In the genomic region with DNA sequence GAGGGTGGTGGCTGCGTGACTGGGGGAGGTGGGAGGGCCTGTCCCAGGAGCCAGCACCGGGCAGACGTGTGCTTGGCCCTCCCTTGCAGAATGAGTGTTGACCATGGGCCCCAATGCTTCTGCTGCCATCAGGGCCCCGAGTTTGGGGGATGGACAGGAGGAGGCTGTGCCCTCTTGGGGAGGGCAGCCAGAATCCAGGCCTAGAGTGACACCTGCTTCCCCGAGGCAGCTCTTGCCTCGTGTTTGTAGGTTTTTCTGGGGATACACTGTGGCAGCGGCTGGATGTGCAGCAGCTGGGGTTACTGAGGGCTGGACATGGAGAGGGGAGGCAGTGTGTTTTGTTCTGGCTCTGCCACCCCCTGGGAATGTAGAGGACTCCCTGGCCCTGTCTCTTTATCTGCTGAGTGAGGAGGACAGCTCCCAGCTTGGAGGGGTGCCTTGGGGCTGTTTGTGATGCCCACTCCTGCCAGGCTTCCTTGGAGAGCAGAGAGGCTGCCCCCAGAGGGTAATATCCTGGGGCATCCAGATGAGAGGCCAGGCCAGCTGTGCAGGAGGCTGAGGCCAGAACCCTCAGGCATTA, we compare ENCODE assay signal across 19 cellular contexts. TPM values are rescaled to one million over a fixed set of nuclear protein-coding genes. Genes with fewer than 3 reads are reported as not detected.
DNase-seq lines count a peak whose midpoint lies in the region; ATAC-seq and TF ChIP-seq lines count a peak whose summit lies in the region.
"Had no signal": no experiment of that assay in that cellular context is flagged by ENCODE, and none has a peak within 500 bp of the region (broad histone marks: within the 10 kb centered on the region; RNA-seq: fewer than 3 reads in every experiment).

No MANE protein-coding gene starts in this region.

- H3K9me3 ChIP-seq in Karpas-422 (ENCODE audit: low read length) = no peaks in the 10 kb centered on the region
- H3K9me3 ChIP-seq in endodermal cell (ENCODE audit: control insufficient read depth, low read length) = no peaks in the 10 kb centered on the region
- H3K9me3 ChIP-seq in mesenchymal stem cell (ENCODE audit: control insufficient read depth, low read length) = no peaks in the 10 kb centered on the region
- H3K9me3 ChIP-seq in spleen = no peaks in the 10 kb centered on the region
- H3K9me3 ChIP-seq: ascending aorta had no signal

- peak overlapping the region in 1 of 2 experiments; percentile 51 for H3K14ac ChIP-seq in mesenchymal stem cell (ENCODE audit: low read length in 2 of 2)

- H3K4me3 Mint-ChIP-seq in endodermal cell = no peak overlapping the region
- H3K4me3 Mint-ChIP-seq: naive thymus-derived CD8-positive, alpha-beta T cell; stimulated activated naive CD8-positive, alpha-beta T cell treated with anti-CD3 and anti-CD28 coated beads, Interleukin-15, Interleukin-2, amounts not matched to agents 100 ng/mL and 50 ng/mL, for 24 hours had no signal

- H2BK5ac ChIP-seq in mesenchymal stem cell (ENCODE audit: low read depth, low read length, poor library complexity, severe bottlenecking) = no peak overlapping the region

- H4K91ac ChIP-seq in mesenchymal stem cell (ENCODE audit: low read length) = no peak overlapping the region

- H3K27me3 ChIP-seq in Karpas-422 (ENCODE audit: low read length) (no peaks in the 10 kb centered on the region), endodermal cell (ENCODE audit: control insufficient read depth, insufficient read depth, low read length, poor library complexity, severe bottlenecking) (no peaks in the 10 kb centered on the region), mesenchymal stem cell (ENCODE audit: control insufficient read depth in 1 of 2, insufficient read depth in 1 of 2, low read length in 2 of 2) (peaks cover 5 to 18% of the 10 kb centered on the region in 2 experiments), spleen (replicated peaks in 1 of 7) (no peaks in the 10 kb centered on the region)
- H3K27me3 ChIP-seq: ascending aorta had no signal

- no peak overlapping the region for H3K27ac Mint-ChIP-seq in endodermal cell
- H3K27ac Mint-ChIP-seq: stimulated activated naive CD8-positive, alpha-beta T cell treated with anti-CD3 and anti-CD28 coated beads, Interleukin-15, Interleukin-2, amounts not matched to agents 100 ng/mL and 50 ng/mL, for 24 hours had no signal

- H3K4me3 ChIP-seq in Karpas-422 (ENCODE audit: low read length) = no peak overlapping the region
- H3K4me3 ChIP-seq in endodermal cell (ENCODE audit: low read length) = no peak overlapping the region
- H3K4me3 ChIP-seq in mesenchymal stem cell (ENCODE audit: insufficient read depth in 1 of 2, low read depth in 1 of 2, low read length in 2 of 2) = no peak overlapping the region
- no peak overlapping the region for H3K4me3 ChIP-seq in spleen
- H3K4me3 ChIP-seq: lung had no signal

- no peaks in the 10 kb centered on the region for H3K79me2 ChIP-seq in Karpas-422 (ENCODE audit: low read length)

- DNase-seq in Karpas-422 = peak; percentile 16
- no peak for DNase-seq in endodermal cell
- no peak for DNase-seq in mesenchymal stem cell
- peak; percentile 67 for DNase-seq in spleen
- DNase-seq in CD1c-positive myeloid dendritic cell (ENCODE audit: extremely low spot score) = no peak
- DNase-seq in stimulated activated CD4-positive, alpha-beta T cell treated with anti-CD3 and anti-CD28 coated beads, Interleukin-4, amount 100 ng/mL, for 4 hours = no peak
- no peak for DNase-seq in activated naive CD4-positive, alpha-beta T cell treated with Interleukin-2 at 50 U/mL for 16 hours
- DNase-seq: activated naive CD4-positive, alpha-beta T cell; KBM-7; NCI-H1048; NCI-H2081 treated with DMSO at 0.1 percent for 48 hours; SHP77 had no signal

- no peaks in the 10 kb centered on the region for H3K9me3 Mint-ChIP-seq in endodermal cell
- H3K9me3 Mint-ChIP-seq: naive thymus-derived CD8-positive, alpha-beta T cell had no signal

- H3K4me1 ChIP-seq in Karpas-422 (ENCODE audit: low read length) (no peaks in the 10 kb centered on the region), endodermal cell (ENCODE audit: control insufficient read depth, insufficient read depth, low read length) (peaks cover 4% of the 10 kb centered on the region), mesenchymal stem cell (ENCODE audit: control insufficient read depth, insufficient read depth, low read depth, low read length) (no peaks in the 10 kb centered on the region), spleen (peaks cover 0 to 44% (median 25%) of the 10 kb centered on the region in 6 donors)

- no peaks in the 10 kb centered on the region for H3K36me3 Mint-ChIP-seq in endodermal cell (ENCODE audit: low read depth)
- H3K36me3 Mint-ChIP-seq: naive thymus-derived CD8-positive, alpha-beta T cell had no signal

- peaks cover 20% of the 10 kb centered on the region for H3K4me1 Mint-ChIP-seq in endodermal cell

- no peaks in the 10 kb centered on the region for H3K79me1 ChIP-seq in mesenchymal stem cell (replicated peaks; ENCODE audit: low read length, poor library complexity, severe bottlenecking)

- no peak overlapping the region for H2AK5ac ChIP-seq in mesenchymal stem cell (ENCODE audit: low read length, severe bottlenecking)

- H3K36me3 ChIP-seq in Karpas-422 (ENCODE audit: insufficient read depth, low read length) = no peaks in the 10 kb centered on the region
- H3K36me3 ChIP-seq in endodermal cell (ENCODE audit: control insufficient read depth, insufficient read depth, low read length) = no peaks in the 10 kb centered on the region
- no peaks in the 10 kb centered on the region for H3K36me3 ChIP-seq in mesenchymal stem cell (ENCODE audit: control insufficient read depth in 1 of 2, insufficient read depth in 2 of 2, low read depth in 1 of 2, low read length in 2 of 2)
- no peaks in the 10 kb centered on the region for H3K36me3 ChIP-seq in spleen
- H3K36me3 ChIP-seq: ascending aorta had no signal

- no peak overlapping the region for H4K8ac ChIP-seq in mesenchymal stem cell (ENCODE audit: low read length)

- no peak overlapping the region for H3K23ac ChIP-seq in mesenchymal stem cell (ENCODE audit: low read length in 2 of 2)

- no peak overlapping the region for H2BK120ac ChIP-seq in mesenchymal stem cell (ENCODE audit: low read depth, low read length)

- H3K4me2 ChIP-seq in Karpas-422 (ENCODE audit: low read depth, low read length, poor library complexity, severe bottlenecking) = no peak overlapping the region
- no peak overlapping the region for H3K4me2 ChIP-seq in mesenchymal stem cell (ENCODE audit: low read length, poor library complexity, severe bottlenecking)

- H3K27me3 Mint-ChIP-seq in endodermal cell (ENCODE audit: insufficient read depth) = no peaks in the 10 kb centered on the region
- H3K27me3 Mint-ChIP-seq: stimulated activated naive CD8-positive, alpha-beta T cell treated with anti-CD3 and anti-CD28 coated beads, Interleukin-15, Interleukin-2, amounts not matched to agents 100 ng/mL and 50 ng/mL, for 24 hours had no signal

- no peak overlapping the region for H2AFZ ChIP-seq in Karpas-422 (ENCODE audit: low read length)
- H2AFZ ChIP-seq in mesenchymal stem cell (ENCODE audit: low read depth, low read length) = no peak overlapping the region

- H3K9ac ChIP-seq in Karpas-422 (ENCODE audit: low read length) = no peak overlapping the region
- no peak overlapping the region for H3K9ac ChIP-seq in endodermal cell (ENCODE audit: extremely low read depth, low read length, poor library complexity, severe bottlenecking)
- peak overlapping the region; percentile 49 for H3K9ac ChIP-seq in mesenchymal stem cell (ENCODE audit: low read length)

- WGBS in endodermal cell (ENCODE audit: insufficient coverage in 1 of 2, insufficient read length in 1 of 2), 2 experiments = 88% methylated on average over 7 of the region's 7 CpGs; no CpG with 5 or more reads in 1 of the 2 experiments
- 78% methylated on average over 7 of the region's 7 CpGs for WGBS in mesenchymal stem cell
- 58 to 84% (median 72%) methylated on average over 4 to 7 of the region's 7 CpGs for WGBS in spleen, 5 donors

- H3K27ac ChIP-seq in Karpas-422 (ENCODE audit: low read length) (no peak overlapping the region), endodermal cell (ENCODE audit: low read depth, low read length) (peak overlapping the region; percentile 75), mesenchymal stem cell (ENCODE audit: low read length, poor library complexity, severe bottlenecking) (no peak overlapping the region), spleen (peak overlapping the region in 1 of 8 donors; percentile 47)

- ATAC-seq in HG03280 (IDR thresholded peaks at IDR 0.05; ENCODE audit: unreplicated experiment) = no peak
- ATAC-seq: HCT116; naive thymus-derived CD8-positive, alpha-beta T cell had no signal

- no peak for TF ChIP-seq POLR2A in spleen (IDR thresholded peaks at IDR 0.05)

- H3K9me2 ChIP-seq in Karpas-422 (replicated peaks; ENCODE audit: insufficient read depth, low read length) = no peaks in the 10 kb centered on the region

- 0 out of 2 replicates have a peak, but pooled peaks cover 3% of the 10 kb centered on the region for H4K20me1 ChIP-seq in Karpas-422 (ENCODE audit: insufficient read depth, low read depth, low read length)

- no peak overlapping the region for H2BK12ac ChIP-seq in mesenchymal stem cell (ENCODE audit: low read length in 2 of 2)

- no peak overlapping the region for H3K4ac ChIP-seq in mesenchymal stem cell (ENCODE audit: low read depth in 1 of 2, low read length in 2 of 2)

- TF ChIP-seq CTCF in endodermal cell (conservative IDR thresholded peaks at IDR 0.05) (no peak), spleen (IDR thresholded peaks at IDR 0.05 in 8 of 11, conservative IDR thresholded peaks at IDR 0.05 in 3 of 11) (no peak)

- intact Hi-C loops in spleen (cut with DNase I; ENCODE audit: low total_unique reads) = no loop called here

- no peak overlapping the region for H2BK15ac ChIP-seq in mesenchymal stem cell (ENCODE audit: low read depth, poor library complexity, severe bottlenecking)

- no peak overlapping the region for H3K18ac ChIP-seq in mesenchymal stem cell (ENCODE audit: low read depth in 1 of 2, low read length in 2 of 2)

RNA-seq across cellular contexts. Expression of a gene that starts 22.7 kb away (rescaled TPM):
- total RNA-seq in Karpas-422 (2014; rRNA removed; shearing (Covaris generic); ENCODE audit: low replicate concordance) = not detected in 2 replicates
- 10 to 100 TPM; 46.1 to 48.8 TPM for total RNA-seq in endodermal cell
- 34.8 TPM for polyA plus RNA-seq in endodermal cell (2013, experiment 1 of 2)
- polyA plus RNA-seq in endodermal cell (2013, experiment 2 of 2) = 29.3 TPM
- polyA plus RNA-seq in mesenchymal stem cell (2013, experiment 1 of 2) = 0.01 TPM
- 0.03 TPM for polyA plus RNA-seq in mesenchymal stem cell (2013, experiment 2 of 2)
- 10 to 100 TPM in 3 of 7 donors, 1 to 10 TPM in 4; 4.7 to 20.0 (median 9.1) TPM for total RNA-seq in spleen
- polyA plus RNA-seq in spleen = 1 to 10 TPM; 1.8 to 5.9 (median 1.9) TPM
- total RNA-seq: ascending aorta, pulmonary artery endothelial cell had no signal
- polyA plus RNA-seq: naive thymus-derived CD8-positive, alpha-beta T cell had no signal

Comparison
In these comparisons a context has a peak if more than half of its experiments do, and no peak if none do; other contexts are left out.
1. DNase-seq: peak in Karpas-422 (single experiment) and spleen (single experiment); none in endodermal cell (single experiment), mesenchymal stem cell (single experiment), CD1c-positive myeloid dendritic cell (single experiment), stimulated activated CD4-positive, alpha-beta T cell treated with anti-CD3 and anti-CD28 coated beads, Interleukin-4, amount 100 ng/mL, for 4 hours (0 of 2) and activated naive CD4-positive, alpha-beta T cell treated with Interleukin-2 at 50 U/mL for 16 hours (single experiment).